Comparison of ENCODE assay signal across 20 cellular contexts in the genomic region with DNA sequence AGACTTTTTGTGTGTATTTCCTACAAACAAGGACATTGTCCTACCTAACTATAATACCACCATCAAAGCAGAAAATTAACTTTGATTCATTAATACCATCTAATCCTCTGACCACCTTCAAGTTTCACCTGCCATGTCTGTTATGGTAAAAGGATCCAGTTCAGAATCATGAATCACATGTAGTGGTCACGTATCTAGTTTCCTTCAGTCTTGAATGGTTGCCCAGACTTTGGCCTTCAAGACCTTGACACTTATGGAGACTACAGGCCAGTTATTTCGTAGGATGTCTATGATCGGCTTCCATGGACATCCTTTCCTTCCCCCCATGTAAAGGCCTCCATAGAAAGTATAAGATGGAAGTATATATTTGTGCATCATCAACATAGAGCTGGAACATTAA. TPM values are rescaled to one million over a fixed set of nuclear protein-coding genes. Genes with fewer than 3 reads are reported as not detected.
A peak's percentile ranks its signal among the peaks of the same experiment; 100 is the strongest.
DNase-seq lines count a peak whose midpoint lies in the region; ATAC-seq and TF ChIP-seq lines count a peak whose summit lies in the region.
"Had no signal": no experiment of that assay in that cellular context is flagged by ENCODE, and none has a peak within 500 bp of the region (broad histone marks: within the 10 kb centered on the region; RNA-seq: fewer than 3 reads in every experiment).

No MANE protein-coding gene starts in this region.

- peaks cover 13% of the 10 kb centered on the region for H3K36me3 Mint-ChIP-seq in activated naive CD8-positive, alpha-beta T cell
- peaks cover 4% of the 10 kb centered on the region for H3K36me3 Mint-ChIP-seq in activated naive CD8-positive, alpha-beta T cell treated with anti-CD3 and anti-CD28 coated beads, Interleukin-2, amount 50 U/mL, for 24 hours (ENCODE audit: low read depth)
- peaks cover 0 to 30% (median 3%) of the 10 kb centered on the region in 3 donors for H3K36me3 Mint-ChIP-seq in CD8-positive, alpha-beta memory T cell
- peaks cover 4% of the 10 kb centered on the region for H3K36me3 Mint-ChIP-seq in stimulated activated memory B cell treated with anti-CD40 and anti-IgM and Interleukin-4, amounts not matched to agents 10 μg/mL and 1 μg/mL and 100 μg/mL, for 72 hours

- peak overlapping the region; percentile 70 for H3K27ac Mint-ChIP-seq in activated naive CD8-positive, alpha-beta T cell
- H3K27ac Mint-ChIP-seq in activated naive CD8-positive, alpha-beta T cell treated with anti-CD3 and anti-CD28 coated beads, Interleukin-2, amount 50 U/mL, for 24 hours = no peak overlapping the region
- H3K27ac Mint-ChIP-seq in CD8-positive, alpha-beta memory T cell = peak overlapping the region in 5 of 8 donors; percentile 40 to 84 (median 65)
- H3K27ac Mint-ChIP-seq in stimulated activated memory B cell treated with anti-CD40 and anti-IgM and Interleukin-4, amounts not matched to agents 10 μg/mL and 1 μg/mL and 100 μg/mL, for 72 hours = peak overlapping the region; percentile 89

- H3K9ac ChIP-seq in PC-3 (ENCODE audit: low read length) = no peak overlapping the region
- H3K9ac ChIP-seq: BLaER1 had no signal

- H2AFZ ChIP-seq in PC-3 (ENCODE audit: low read length) = no peak overlapping the region

- no peak overlapping the region for H3K27ac ChIP-seq in CD8-positive, alpha-beta memory T cell (ENCODE audit: low read depth, low read length)
- H3K27ac ChIP-seq in PC-3 (ENCODE audit: low read length) = no peak overlapping the region
- H3K27ac ChIP-seq: BLaER1, RWPE1, SK-N-MC had no signal

- H3K9me3 Mint-ChIP-seq in activated naive CD8-positive, alpha-beta T cell (ENCODE audit: low read depth) = peaks cover 12% of the 10 kb centered on the region
- H3K9me3 Mint-ChIP-seq in activated naive CD8-positive, alpha-beta T cell treated with anti-CD3 and anti-CD28 coated beads, Interleukin-2, amount 50 U/mL, for 24 hours = peaks cover 24% of the 10 kb centered on the region
- H3K9me3 Mint-ChIP-seq in CD8-positive, alpha-beta memory T cell = peaks cover 0 to 7% (median 0%) of the 10 kb centered on the region in 5 donors
- H3K9me3 Mint-ChIP-seq in stimulated activated memory B cell treated with anti-CD40 and anti-IgM and Interleukin-4, amounts not matched to agents 10 μg/mL and 1 μg/mL and 100 μg/mL, for 72 hours = no peaks in the 10 kb centered on the region

- peak overlapping the region; percentile 1 for H3K4me3 Mint-ChIP-seq in activated naive CD8-positive, alpha-beta T cell
- H3K4me3 Mint-ChIP-seq in activated naive CD8-positive, alpha-beta T cell treated with anti-CD3 and anti-CD28 coated beads, Interleukin-2, amount 50 U/mL, for 24 hours = no peak overlapping the region
- no peak overlapping the region for H3K4me3 Mint-ChIP-seq in CD8-positive, alpha-beta memory T cell
- no peak overlapping the region for H3K4me3 Mint-ChIP-seq in stimulated activated memory B cell treated with anti-CD40 and anti-IgM and Interleukin-4, amounts not matched to agents 10 μg/mL and 1 μg/mL and 100 μg/mL, for 72 hours

- no peaks in the 10 kb centered on the region for H3K9me2 ChIP-seq in PC-3 (replicated peaks; ENCODE audit: low read length)

- H3F3A ChIP-seq in PC-3 (ENCODE audit: low read length, unreplicated experiment) = no peaks in the 10 kb centered on the region

- no peak for TF ChIP-seq CTCF in PC-3 (conservative IDR thresholded peaks at IDR 0.05; ENCODE audit: low read depth, low read length)

- H3K4me2 ChIP-seq in PC-3 (ENCODE audit: low read length) = no peak overlapping the region
- H3K4me2 ChIP-seq: BLaER1 had no signal

- H3K4me3 ChIP-seq in CD8-positive, alpha-beta memory T cell (ENCODE audit: low read length) = no peak overlapping the region
- no peak overlapping the region for H3K4me3 ChIP-seq in PC-3 (ENCODE audit: low read length)
- H3K4me3 ChIP-seq: BLaER1, SK-N-MC had no signal

- POLR2A ChIA-PET in CD8-positive, alpha-beta memory T cell (lab: Charles Lee) = interaction anchor here (0.6 kb wide), 1 partner anchor 213 kb away, joined by 3 read pairs; no protein-coding TSS in a partner anchor
- POLR2A ChIA-PET in PC-3 (lab: Charles Lee; ENCODE audit: unreplicated experiment) = interaction anchor here (0.6 kb wide), 1 partner anchor 146 kb away, joined by 5 read pairs; no protein-coding TSS in a partner anchor

- no TSS peak for BruUV-seq in PC-3 (replicated peaks; lab: Mats Ljungman, UMichigan)

- no peaks in the 10 kb centered on the region for H3K27me3 Mint-ChIP-seq in activated naive CD8-positive, alpha-beta T cell
- H3K27me3 Mint-ChIP-seq in activated naive CD8-positive, alpha-beta T cell treated with anti-CD3 and anti-CD28 coated beads, Interleukin-2, amount 50 U/mL, for 24 hours = no peaks in the 10 kb centered on the region
- H3K27me3 Mint-ChIP-seq in CD8-positive, alpha-beta memory T cell = peaks cover 0 to 2% of the 10 kb centered on the region in 2 donors
- H3K27me3 Mint-ChIP-seq in stimulated activated memory B cell treated with anti-CD40 and anti-IgM and Interleukin-4, amounts not matched to agents 10 μg/mL and 1 μg/mL and 100 μg/mL, for 72 hours = no peaks in the 10 kb centered on the region

- peaks cover 3% of the 10 kb centered on the region for H3K9me3 ChIP-seq in CD8-positive, alpha-beta memory T cell (ENCODE audit: low read length)
- H3K9me3 ChIP-seq in PC-3 (ENCODE audit: low read length) = no peaks in the 10 kb centered on the region

- CTCF ChIA-PET in CD8-positive, alpha-beta memory T cell (lab: Charles Lee) = interaction anchor here (1.5 to 1.8 kb wide), 2 partner anchors 10 to 22 kb away, joined by 5 read pairs; partner anchors contain the start of gene IFNAR2
- CTCF ChIA-PET in PC-3 (lab: Charles Lee) = no interaction called here

- H3K4me1 ChIP-seq in CD8-positive, alpha-beta memory T cell (ENCODE audit: insufficient read depth, low read length) = peaks cover 42% of the 10 kb centered on the region
- no peaks in the 10 kb centered on the region for H3K4me1 ChIP-seq in PC-3 (ENCODE audit: insufficient read depth, low read length)

- ATAC-seq in activated naive CD8-positive, alpha-beta T cell treated with anti-CD3 and anti-CD28 coated beads, Interleukin-2, amount 50 U/mL, for 24 hours = no peak
- no peak for ATAC-seq in stimulated activated memory B cell treated with anti-CD40 and anti-IgM and Interleukin-4, amounts not matched to agents 10 μg/mL and 1 μg/mL and 100 μg/mL, for 72 hours
- no peak for ATAC-seq in HG03432 (IDR thresholded peaks at IDR 0.05; ENCODE audit: unreplicated experiment)
- ATAC-seq in HG02678 (IDR thresholded peaks at IDR 0.05; ENCODE audit: unreplicated experiment) = no peak
- no peak for ATAC-seq in PC-3

- H3K36me3 ChIP-seq in CD8-positive, alpha-beta memory T cell (ENCODE audit: insufficient read depth, low read length) = no peaks in the 10 kb centered on the region
- H3K36me3 ChIP-seq in PC-3 (ENCODE audit: low read depth, low read length) = no peaks in the 10 kb centered on the region
- H3K36me3 ChIP-seq: BLaER1 had no signal

- no peak for DNase-seq in activated naive CD8-positive, alpha-beta T cell treated with anti-CD3 and anti-CD28 coated beads, Interleukin-2, amount 50 U/mL, for 24 hours
- no peak for DNase-seq in CD8-positive, alpha-beta memory T cell
- DNase-seq in myocyte (ENCODE audit: low read depth) (peak; percentile 63), PC-3 (no peak)
- DNase-seq: DMS53, GDM1, Kasumi-1, NCI-H1694, NCI-H2081 treated with DMSO at 0.1 percent for 48 hours, NCI-H2171 treated with DMSO at 0.1 percent for 48 hours, NCI-H446, NCI-H526, SHP77 treated with DMSO at 0.1 percent for 48 hours had no signal

- peaks cover 54% of the 10 kb centered on the region for H3K4me1 Mint-ChIP-seq in activated naive CD8-positive, alpha-beta T cell (ENCODE audit: low read depth)
- H3K4me1 Mint-ChIP-seq in activated naive CD8-positive, alpha-beta T cell treated with anti-CD3 and anti-CD28 coated beads, Interleukin-2, amount 50 U/mL, for 24 hours = peaks cover 51% of the 10 kb centered on the region
- H3K4me1 Mint-ChIP-seq in CD8-positive, alpha-beta memory T cell = peaks cover 50 to 61% (median 56%) of the 10 kb centered on the region in 3 donors
- peaks cover 39% of the 10 kb centered on the region for H3K4me1 Mint-ChIP-seq in stimulated activated memory B cell treated with anti-CD40 and anti-IgM and Interleukin-4, amounts not matched to agents 10 μg/mL and 1 μg/mL and 100 μg/mL, for 72 hours

- H3K79me2 ChIP-seq in PC-3 (ENCODE audit: low read length) = no peaks in the 10 kb centered on the region

- intact Hi-C loops in PC-3 (cut with micrococcal nuclease) = no loop called here

- no peaks in the 10 kb centered on the region for H4K20me1 ChIP-seq in PC-3 (ENCODE audit: low read length)
- H4K20me1 ChIP-seq: BLaER1 had no signal

- no peaks in the 10 kb centered on the region for H3K27me3 ChIP-seq in CD8-positive, alpha-beta memory T cell (ENCODE audit: insufficient read depth, low read length, poor library complexity, severe bottlenecking)
- H3K27me3 ChIP-seq in PC-3 (ENCODE audit: low read length) = no peaks in the 10 kb centered on the region
- H3K27me3 ChIP-seq: BLaER1 had no signal

RNA-seq across cellular contexts. Expression of gene IFNAR2, which starts 10.4 kb away (rescaled TPM):
- total RNA-seq in CD8-positive, alpha-beta memory T cell = 10 to 100 TPM; 23.4 to 26.4 TPM
- 85.3 TPM for polyA plus RNA-seq in CD8-positive, alpha-beta memory T cell
- 5.6 and 10.1 TPM in 2 replicates for total RNA-seq in myocyte
- 10.4 TPM for polyA plus RNA-seq in myocyte (2012)
- 2.1 and 7.1 TPM in 2 replicates for total RNA-seq in PC-3 (2014; rRNA removed)

RNA-seq across cellular contexts. Expression of gene IL10RB, which starts 46.9 kb away (rescaled TPM):
- 10 to 100 TPM; 23.4 to 25.3 TPM for total RNA-seq in CD8-positive, alpha-beta memory T cell
- 51.4 TPM for polyA plus RNA-seq in CD8-positive, alpha-beta memory T cell
- total RNA-seq in myocyte = 32.8 and 34.9 TPM in 2 replicates
- polyA plus RNA-seq in myocyte (2012) = 36.7 TPM
- total RNA-seq in PC-3 (2014; rRNA removed) = 25.3 and 26.8 TPM in 2 replicates
